In genomic region chr1:115240321-115240720, GRCh38 we compare ENCODE assay signal across 15 cellular contexts.
"Had no signal": no experiment of that assay in that cellular context is flagged by ENCODE, and none has a peak within 500 bp of the region (broad histone marks: within the 10 kb centered on the region; RNA-seq: fewer than 3 reads in every experiment).

No MANE protein-coding gene starts in this region.

- H3K27ac Mint-ChIP-seq: activated naive CD8-positive, alpha-beta T cell; nephron; WTC11 had no signal

- ATAC-seq: foreskin keratinocyte; pancreas; psoas muscle; stimulated activated naive CD8-positive, alpha-beta T cell treated with anti-CD3 and anti-CD28 coated beads, Interleukin-15, Interleukin-2, amounts not matched to agents 100 U/mL and 50 U/mL, for 24 hours; WTC11 had no signal

- H3K4me2 ChIP-seq: hepatocyte had no signal

- H3K4me1 ChIP-seq: psoas muscle, right atrium auricular region, upper lobe of left lung had no signal

- H3K27me3 ChIP-seq: cardiac muscle cell, foreskin keratinocyte, hepatocyte, neutrophil, pancreas, right atrium auricular region, upper lobe of left lung had no signal

- H3K9me3 ChIP-seq: neutrophil, pancreas, upper lobe of left lung had no signal

- H3K36me3 Mint-ChIP-seq: WTC11 had no signal

- H3K4me1 Mint-ChIP-seq: nephron had no signal

- H3K79me2 ChIP-seq: hepatocyte had no signal

- H2AFZ ChIP-seq: hepatocyte had no signal

- H3K36me3 ChIP-seq: cardiac muscle cell, neutrophil, pancreas, right atrium auricular region, upper lobe of left lung had no signal

- H3K27ac ChIP-seq: cardiac muscle cell, foreskin keratinocyte, hepatocyte, neutrophil, pancreas, psoas muscle, right atrium auricular region, upper lobe of left lung had no signal

- H3K4me3 ChIP-seq: cardiac muscle cell, hepatocyte, pancreas, psoas muscle, right atrium auricular region, upper lobe of left lung had no signal

- H3K4me3 Mint-ChIP-seq: activated naive CD8-positive, alpha-beta T cell; nephron; WTC11 had no signal

- DNase-seq: activated T-cell treated with anti-CD3 and anti-CD28 coated beads, Interleukin-2, amount 50 U/mL, for 1 hour; glutamatergic neuron; pancreas; psoas muscle; stimulated activated CD4-positive, alpha-beta T cell treated with anti-CD3 and anti-CD28 coated beads, Interleukin-4, amount 100 ng/mL, for 4 hours; stimulated activated naive CD8-positive, alpha-beta T cell treated with anti-CD3 and anti-CD28 coated beads, Interleukin-15, Interleukin-2, amounts not matched to agents 100 U/mL and 50 U/mL, for 24 hours; upper lobe of left lung had no signal
